1 cellular context compared by ENCODE assay signal in genomic region chr20:43465625-43465943, GRCh38.
TF ChIP-seq lines count a peak whose summit lies in the region.

No MANE protein-coding gene starts in this region.

TF ChIP-seq in HepG2, 621 proteins besides CTCF, POLR2A, EP300 and RAD21:
- TF ChIP-seq ZNF546 (CRISPR knock-in tag; conservative IDR thresholded peaks at IDR 0.05) (no peak), ZNF234 (CRISPR knock-in tag; conservative IDR thresholded peaks at IDR 0.05) (no peak), AHDC1 (CRISPR knock-in tag; IDR thresholded peaks at IDR 0.05; ENCODE audit: borderline replicate concordance) (no peak), EZH2 (conservative IDR thresholded peaks at IDR 0.05; ENCODE audit: low read depth, low read length) (no peak), ZNF343 (CRISPR knock-in tag; IDR thresholded peaks at IDR 0.05) (0 out of 2 replicates have a peak, but pooled peaks have one; percentile 51), POLR2G (IDR thresholded peaks at IDR 0.05; ENCODE audit: low read depth, low read length) (peak; percentile 75), ZNF549 (CRISPR knock-in tag; IDR thresholded peaks at IDR 0.05) (no peak), ZNF205 (CRISPR knock-in tag; IDR thresholded peaks at IDR 0.05) (no peak), RBM22 (optimal IDR thresholded peaks at IDR 0.05; ENCODE audit: low read length) (peak; percentile 8), ZNF660 (CRISPR knock-in tag; IDR thresholded peaks at IDR 0.05; ENCODE audit: borderline replicate concordance, low read depth) (no peak), ZKSCAN8 (CRISPR knock-in tag; IDR thresholded peaks at IDR 0.05; ENCODE audit: borderline replicate concordance) (no peak), ZSCAN12 (CRISPR knock-in tag; IDR thresholded peaks at IDR 0.05) (0 out of 2 replicates have a peak, but pooled peaks have one; percentile 40), ZNF878 (CRISPR knock-in tag; IDR thresholded peaks at IDR 0.05) (0 out of 2 replicates have a peak, but pooled peaks have one; percentile 17), NBN (conservative IDR thresholded peaks at IDR 0.05) (no peak)
